Comparison of ENCODE assay signal across 24 cellular contexts in the genomic region with DNA sequence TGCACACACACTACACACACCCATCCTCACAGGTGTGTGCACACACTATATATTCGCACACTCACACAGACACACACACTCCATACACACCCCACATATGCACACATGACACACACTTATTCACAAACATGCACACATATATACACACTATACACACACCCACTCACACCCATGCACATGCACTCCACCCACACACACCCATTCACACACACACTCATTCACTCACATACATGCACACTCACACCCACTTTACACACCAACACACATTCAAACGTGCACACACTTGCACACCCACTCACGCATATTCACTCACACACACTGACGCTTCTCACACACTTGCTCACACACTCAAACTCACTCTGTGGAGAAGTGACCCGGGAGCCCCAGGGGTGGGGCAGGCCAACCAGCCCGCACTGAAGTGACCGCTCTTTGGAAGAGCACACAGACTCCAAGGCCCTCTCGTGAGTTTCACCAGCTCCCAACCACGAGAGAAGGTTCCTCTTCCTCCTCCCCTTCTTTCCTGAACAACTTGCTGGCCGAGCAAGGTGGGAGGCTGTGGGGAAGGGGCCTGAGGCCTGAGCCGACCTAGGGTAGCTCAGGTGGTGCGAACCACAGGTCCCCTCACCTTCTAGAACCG.
DNase-seq lines count a peak whose midpoint lies in the region; ATAC-seq and TF ChIP-seq lines count a peak whose summit lies in the region.
"Had no signal": no experiment of that assay in that cellular context is flagged by ENCODE, and none has a peak within 500 bp of the region (broad histone marks: within the 10 kb centered on the region; RNA-seq: fewer than 3 reads in every experiment).

No MANE protein-coding gene starts in this region.

- H3K18ac ChIP-seq in neuronal stem cell (ENCODE audit: low read length): peak overlapping the region; percentile 32

- peaks cover 57% of the 10 kb centered on the region for H3K4me1 Mint-ChIP-seq in CD4-positive, alpha-beta T cell (ENCODE audit: low read depth)
- H3K4me1 Mint-ChIP-seq in GM23338: peaks cover 20% of the 10 kb centered on the region

- intact Hi-C loops in CD4-positive, alpha-beta T cell (cut with DNase I, micrococcal nuclease): no loop called here
- intact Hi-C loops in cardiac septum (cut with DNase I): no loop called here

- H2AK5ac ChIP-seq in neuronal stem cell (ENCODE audit: low read depth, low read length): peak overlapping the region; percentile 16

- no peaks in the 10 kb centered on the region for H3K9me3 ChIP-seq in CD4-positive, alpha-beta T cell (ENCODE audit: control insufficient read depth, low read length)
- H3K9me3 ChIP-seq in HEK293 (ENCODE audit: control insufficient read depth, insufficient read depth, low read depth, low read length) (no peaks in the 10 kb centered on the region), neuronal stem cell (replicated peaks in 1 of 2; ENCODE audit: control insufficient read depth in 2 of 2, insufficient read depth in 1 of 2, low read depth in 1 of 2, low read length in 2 of 2) (peaks cover 6 to 14% of the 10 kb centered on the region in 2 donors)
- H3K9me3 ChIP-seq: HAP-1, lower lobe of right lung, ovary, SK-N-SH had no signal

- H3K23ac ChIP-seq in neuronal stem cell (ENCODE audit: low read depth, low read length, poor library complexity): peak overlapping the region; percentile 68

- no peak overlapping the region for H3K4me3 Mint-ChIP-seq in CD4-positive, alpha-beta T cell
- H3K4me3 Mint-ChIP-seq in GM23338: no peak overlapping the region
- H3K4me3 Mint-ChIP-seq: nephron progenitor cell; T-helper 1 cell treated with Interleukin-12 subunit alpha and Interleukin-12 subunit beta and Interleukin-4 antibody, amounts not matched to agents 30 μg/mL and 1 μg/mL, for 36 hours had no signal

- H3K27me3 Mint-ChIP-seq in CD4-positive, alpha-beta T cell: no peaks in the 10 kb centered on the region
- peaks cover 2% of the 10 kb centered on the region for H3K27me3 Mint-ChIP-seq in GM23338 (ENCODE audit: insufficient read depth, low read depth, poor library complexity)
- H3K27me3 Mint-ChIP-seq: CD4-positive, alpha-beta memory T cell had no signal

- H3K4me2 ChIP-seq in neuronal stem cell (ENCODE audit: insufficient read depth, low read length, poor library complexity, severe bottlenecking) (no peak overlapping the region), GM23338 (no peak overlapping the region)
- H3K4me2 ChIP-seq: SK-N-SH had no signal

- peak in 1 of 10 experiments; percentile 28 for DNase-seq in CD4-positive, alpha-beta T cell
- DNase-seq in cardiac septum (ENCODE audit: low spot score) (peak; percentile 31), neuronal stem cell (ENCODE audit: low spot score) (no peak), GM23338 (ENCODE audit: low spot score) (no peak), islet precursor cell (no peak), NCI-H446 treated with DMSO at 0.1 percent for 48 hours (lab: John Stamatoyannopoulos, UW) (no peak)
- DNase-seq: activated T-cell treated with anti-CD3 and anti-CD28 coated beads for 4 hours; amniotic stem cell; brain microvascular endothelial cell; CD4-positive, alpha-beta memory T cell; DMS153; Karpas-422; lower lobe of right lung; NCI-H446; NCI-H82; nephron progenitor cell; retina; RPMI8226; SK-N-SH; stimulated activated CD4-positive, alpha-beta T cell treated with anti-CD3 and anti-CD28 coated beads, Interleukin-2, amount 100 ng/mL, for 48 hours had no signal

- no peaks in the 10 kb centered on the region for H3K9me2 ChIP-seq in GM23338 (ENCODE audit: insufficient read depth)
- H3K9me2 ChIP-seq: SK-N-SH had no signal

- H3K36me3 Mint-ChIP-seq in CD4-positive, alpha-beta T cell (ENCODE audit: low read depth): peaks cover 16% of the 10 kb centered on the region
- H3K36me3 Mint-ChIP-seq in GM23338 (ENCODE audit: low read depth): no peaks in the 10 kb centered on the region; the same call in 2 of the 3 replicates
- H3K36me3 Mint-ChIP-seq: CD4-positive, alpha-beta memory T cell had no signal

- no peak overlapping the region for H2AFZ ChIP-seq in neuronal stem cell (ENCODE audit: low read length)
- H2AFZ ChIP-seq in GM23338: no peak overlapping the region

- POLR2A ChIA-PET in CD4-positive, alpha-beta T cell (lab: Charles Lee): interaction anchor here (1.0 to 8.0 kb wide), 4 partner anchors 10 to 117 kb away, joined by 3 to 57 read pairs (median 10); no protein-coding TSS in a partner anchor
- POLR2A ChIA-PET in HEK293 (lab: Yijun Ruan, JAX): no interaction called here

- no peak overlapping the region for H4K8ac ChIP-seq in neuronal stem cell (ENCODE audit: low read depth, low read length)

- H2BK120ac ChIP-seq in neuronal stem cell (ENCODE audit: low read depth, low read length): no peak overlapping the region

- no peak overlapping the region for H3K4ac ChIP-seq in neuronal stem cell (ENCODE audit: low read length)

- no peaks in the 10 kb centered on the region for H4K20me1 ChIP-seq in GM23338 (replicated peaks; ENCODE audit: insufficient read depth)

- H3K36me3 ChIP-seq in HEK293 (ENCODE audit: control insufficient read depth in 2 of 2, insufficient read depth in 1 of 2, low read length in 2 of 2) (no peaks in the 10 kb centered on the region), neuronal stem cell (replicated peaks in 1 of 2; ENCODE audit: control insufficient read depth in 2 of 2, insufficient read depth in 2 of 2, low read length in 2 of 2) (no peaks in the 10 kb centered on the region), GM23338 (ENCODE audit: insufficient read depth) (no peaks in the 10 kb centered on the region)
- H3K36me3 ChIP-seq: brain microvascular endothelial cell, HAP-1, lower lobe of right lung, ovary had no signal

- H3K4me3 ChIP-seq in HEK293 (ENCODE audit: low read depth, low read length) (no peak overlapping the region), neuronal stem cell (ENCODE audit: low read length in 2 of 2) (no peak overlapping the region), GM23338 (no peak overlapping the region)
- H3K4me3 ChIP-seq: HAP-1, lower lobe of right lung, ovary had no signal

- H3K27me3 ChIP-seq in CD4-positive, alpha-beta T cell (ENCODE audit: control insufficient read depth, insufficient read depth, low read length): no peaks in the 10 kb centered on the region
- H3K27me3 ChIP-seq in neuronal stem cell (ENCODE audit: control insufficient read depth in 3 of 3, insufficient read depth in 3 of 3, low read depth in 1 of 3, low read length in 3 of 3) (peaks cover 0 to 43% (median 3%) of the 10 kb centered on the region in 3 experiments), GM23338 (ENCODE audit: insufficient read depth) (no peaks in the 10 kb centered on the region)
- H3K27me3 ChIP-seq: brain microvascular endothelial cell, ovary had no signal

- H3K27ac Mint-ChIP-seq in CD4-positive, alpha-beta T cell: no peak overlapping the region
- no peak overlapping the region for H3K27ac Mint-ChIP-seq in GM23338
- H3K27ac Mint-ChIP-seq: nephron progenitor cell; T-helper 1 cell treated with Interleukin-12 subunit alpha and Interleukin-12 subunit beta and Interleukin-4 antibody, amounts not matched to agents 30 μg/mL and 1 μg/mL, for 36 hours had no signal

- H2BK5ac ChIP-seq in neuronal stem cell (ENCODE audit: low read length): no peak overlapping the region

- TF ChIP-seq CTCF in CD4-positive, alpha-beta T cell (IDR thresholded peaks at IDR 0.05): no peak
- TF ChIP-seq CTCF in HEK293 (tag by site-specific recombination; IDR thresholded peaks at IDR 0.05): no peak
- TF ChIP-seq CTCF in GM23338 (conservative IDR thresholded peaks at IDR 0.05; ENCODE audit: low read depth in 2 of 2): no peak

- peak overlapping the region; percentile 35 for H2BK12ac ChIP-seq in neuronal stem cell (ENCODE audit: low read length)

- no peaks in the 10 kb centered on the region for H3K9me3 Mint-ChIP-seq in CD4-positive, alpha-beta T cell
- peaks cover 4% of the 10 kb centered on the region; the same call in 1 of the 3 replicates for H3K9me3 Mint-ChIP-seq in GM23338

- H3K4me1 ChIP-seq in HEK293 (ENCODE audit: control insufficient read depth, insufficient read depth, low read length): no peaks in the 10 kb centered on the region
- peaks cover 10 to 20% of the 10 kb centered on the region in 2 donors for H3K4me1 ChIP-seq in neuronal stem cell (ENCODE audit: control insufficient read depth in 2 of 2, insufficient read depth in 1 of 2, low read depth in 1 of 2, low read length in 2 of 2)
- peaks cover 19% of the 10 kb centered on the region for H3K4me1 ChIP-seq in GM23338 (ENCODE audit: insufficient read depth)
- H3K4me1 ChIP-seq: HAP-1, lower lobe of right lung had no signal

- no peaks in the 10 kb centered on the region for H3K79me2 ChIP-seq in GM23338 (replicated peaks; ENCODE audit: insufficient read depth)

- WGBS in neuronal stem cell (ENCODE audit: extremely low coverage in 2 of 2, insufficient read length in 2 of 2, insufficient replicate concordance in 1 of 2), 2 donors: 100% methylated on average over 3 of the region's 13 CpGs; no CpG with 5 or more reads in 1 of the 2 donors

- no peak overlapping the region for H3K9ac ChIP-seq in neuronal stem cell (ENCODE audit: low read depth, low read length, poor library complexity)
- H3K9ac ChIP-seq: SK-N-SH had no signal

- 0 out of 2 replicates have a peak, but pooled peaks cover 4% of the 10 kb centered on the region for H3F3A ChIP-seq in GM23338 (replicated peaks; ENCODE audit: low read depth)

- H3K14ac ChIP-seq in neuronal stem cell (ENCODE audit: low read length): peak overlapping the region; percentile 39

- H3K27ac ChIP-seq in CD4-positive, alpha-beta T cell (ENCODE audit: low read depth, low read length): peak overlapping the region; percentile 76
- H3K27ac ChIP-seq in HEK293 (ENCODE audit: extremely low read depth, low read depth, low read length) (no peak overlapping the region), neuronal stem cell (replicated peaks; ENCODE audit: low read length) (no peak overlapping the region), GM23338 (ENCODE audit: low read depth) (no peak overlapping the region)
- H3K27ac ChIP-seq: brain microvascular endothelial cell, lower lobe of right lung, ovary had no signal

- H2BK15ac ChIP-seq in neuronal stem cell (ENCODE audit: low read length): no peak overlapping the region

- CTCF ChIA-PET in CD4-positive, alpha-beta T cell (lab: Charles Lee): interaction anchor here (1.5 to 11.4 kb wide), 2 partner anchors 20 to 146 kb away, joined by 5 to 88 read pairs; no protein-coding TSS in a partner anchor
- CTCF ChIA-PET in HEK293 (lab: Yijun Ruan, JAX): no interaction called here

- ATAC-seq in CD4-positive, alpha-beta T cell (ENCODE audit: poor library complexity): no peak
- ATAC-seq in GM23338: no peak

- H4K91ac ChIP-seq in neuronal stem cell (ENCODE audit: low read depth, low read length, poor library complexity): no peak overlapping the region

- no peaks in the 10 kb centered on the region for H3K79me1 ChIP-seq in neuronal stem cell (ENCODE audit: low read depth, low read length)

TF ChIP-seq in HEK293, 187 proteins besides CTCF, POLR2A, EP300 and RAD21 (continues in another document):
- no peak for TF ChIP-seq ZNF140 (tag by site-specific recombination; IDR thresholded peaks at IDR 0.05)
- TF ChIP-seq ZNF548 (tag by site-specific recombination; IDR thresholded peaks at IDR 0.05): no peak
- no peak for TF ChIP-seq ZNF677 (tag by site-specific recombination; IDR thresholded peaks at IDR 0.05)

TF ChIP-seq in GM23338, 12 proteins besides CTCF, POLR2A, EP300 and RAD21 (continues in another document):
- TF ChIP-seq EZH2phosphoT487 (IDR thresholded peaks at IDR 0.05; ENCODE audit: unreplicated experiment) (no peak), EZH2 (IDR thresholded peaks at IDR 0.05; ENCODE audit: low read depth, unreplicated experiment) (no peak)
